11 cellular contexts compared by ENCODE assay signal in the genomic region with DNA sequence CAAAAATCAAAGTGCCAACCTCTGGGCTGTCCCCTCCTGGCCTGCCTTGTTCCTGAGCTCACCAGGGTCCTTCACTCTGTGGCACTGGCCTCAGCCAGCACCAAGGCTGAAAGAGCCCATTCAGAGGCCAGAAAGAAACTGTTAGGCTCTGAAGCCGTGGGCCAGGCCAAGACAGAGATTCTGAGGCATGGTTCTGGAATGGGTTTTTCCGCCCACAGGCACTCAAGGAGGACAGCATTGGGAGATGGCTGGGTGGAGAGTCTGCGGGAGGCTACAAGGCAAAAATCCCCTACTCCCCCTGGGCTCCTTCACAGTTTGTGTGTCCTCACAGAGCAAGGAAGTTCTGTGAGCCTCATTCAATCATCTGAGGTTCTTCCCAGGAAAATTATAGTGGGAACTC. TPM values are rescaled to one million over a fixed set of nuclear protein-coding genes. Genes with fewer than 3 reads are reported as not detected.
A peak's percentile ranks its signal among the peaks of the same experiment; 100 is the strongest.
DNase-seq lines count a peak whose midpoint lies in the region; ATAC-seq, FAIRE-seq and TF ChIP-seq lines count a peak whose summit lies in the region.
"Had no signal": no experiment of that assay in that cellular context is flagged by ENCODE, and none has a peak within 500 bp of the region (broad histone marks: within the 10 kb centered on the region; RNA-seq: fewer than 3 reads in every experiment).

No MANE protein-coding gene starts in this region.

- DNase-seq in GM23248 (peak; percentile 94), cardiac fibroblast (ENCODE audit: low read depth in 2 of 2) (peak; percentile 67 to 72), hepatic stellate cell (ENCODE audit: low spot score) (peak; percentile 79), substantia nigra (lab: John Stamatoyannopoulos, UW) (peak in 25 of 49 donors; percentile 9 to 67 (median 30)), NCI-H2029 (lab: John Stamatoyannopoulos, UW) (no peak), HTR-8/SVneo (ENCODE audit: insufficient read length, low spot score) (no peak)
- no peak for DNase-seq in stimulated activated CD4-positive, alpha-beta T cell treated with anti-CD3 and anti-CD28 coated beads, Interleukin-12 subunit alpha, Interleukin-12 subunit beta, amount 100 ng/mL, for 4 hours
- DNase-seq: DMS79 had no signal

- TF ChIP-seq CTCF in cardiac fibroblast (IDR thresholded peaks at IDR 0.05; ENCODE audit: low read depth, low read length), result no peak

- no peak for FAIRE-seq in HTR-8/SVneo (lab: Jason Lieb, UNC)
- FAIRE-seq: islet of Langerhans had no signal

- H3F3A ChIP-seq in GM23248 (ENCODE audit: insufficient read depth), result peaks cover 11% of the 10 kb centered on the region; the same call in 1 of the 2 replicates

- H4K20me1 ChIP-seq in GM23248 (ENCODE audit: insufficient read depth), result no peaks in the 10 kb centered on the region

- H3K36me3 ChIP-seq in GM23248 (ENCODE audit: low read depth), result no peaks in the 10 kb centered on the region
- H3K36me3 ChIP-seq: HAP-1 had no signal

- H3K9me2 ChIP-seq in GM23248 (ENCODE audit: insufficient read depth), result no peaks in the 10 kb centered on the region

- 8% methylated on average over 3 of the region's 3 CpGs for WGBS in GM23248 (ENCODE audit: low coverage in 1 of 2, low lambda C conversion rate in 2 of 2, missing lambda C conversion rate in 2 of 2), 2 experiments

- ATAC-seq in GM19452 (IDR thresholded peaks at IDR 0.05; ENCODE audit: unreplicated experiment), result no peak

- no peaks in the 10 kb centered on the region for H3K79me2 ChIP-seq in GM23248 (ENCODE audit: insufficient read depth)

- H3K9me3 ChIP-seq in GM23248 (ENCODE audit: low read depth), result no peaks in the 10 kb centered on the region
- H3K9me3 ChIP-seq: HAP-1 had no signal

- H3K27ac ChIP-seq in GM23248 (peak overlapping the region; percentile 87), substantia nigra (ENCODE audit: low read depth, low read length, poor library complexity, severe bottlenecking) (peak overlapping the region; percentile 60)

- peak overlapping the region; percentile 72 for H3K4me2 ChIP-seq in GM23248 (ENCODE audit: unreplicated experiment)

- H3K9ac ChIP-seq in GM23248, result peak overlapping the region; percentile 67

- H3K27me3 ChIP-seq in GM23248 (replicated peaks; ENCODE audit: insufficient read depth), result no peaks in the 10 kb centered on the region

- H3K4me3 ChIP-seq in GM23248 (no peak overlapping the region; the same call in 1 of the 2 replicates), cardiac fibroblast (replicated peaks in 1 of 2; ENCODE audit: low read depth in 2 of 2, low read length in 2 of 2) (no peak overlapping the region)
- H3K4me3 ChIP-seq: HAP-1 had no signal

- H2AFZ ChIP-seq in GM23248, result peak overlapping the region; percentile 72

- peaks cover 14% of the 10 kb centered on the region for H3K4me1 ChIP-seq in GM23248 (ENCODE audit: insufficient read depth)
- H3K4me1 ChIP-seq: HAP-1 had no signal

- in situ Hi-C loops in GM23248 (cut with MboI), result no loop called here

RNA-seq across cellular contexts. Expression of a gene that starts 31.7 kb away (rescaled TPM):
- total RNA-seq in GM23248 (2014; rRNA removed; shearing (Covaris generic)), result not detected in 2 replicates
- polyA plus RNA-seq in GM23248 (2016; fragmentation: Nextera tagmentation; extraction: Ambion mirVana), result not detected in 2 replicates

RNA-seq across cellular contexts. Expression of a gene that starts 41.1 kb away (rescaled TPM):
- total RNA-seq in GM23248 (2014; rRNA removed; shearing (Covaris generic)), result 9.0 and 10.6 TPM in 2 replicates
- polyA plus RNA-seq in GM23248 (2016; fragmentation: Nextera tagmentation; extraction: Ambion mirVana), result 33.7 and 36.8 TPM in 2 replicates

Comparison
In these comparisons a context has a peak if more than half of its experiments do, and no peak if none do; other contexts are left out.
1. DNase-seq: peak in GM23248 (single experiment), cardiac fibroblast (2 of 2), hepatic stellate cell (single experiment) and substantia nigra (25 of 49); none in stimulated activated CD4-positive, alpha-beta T cell treated with anti-CD3 and anti-CD28 coated beads, Interleukin-12 subunit alpha, Interleukin-12 subunit beta, amount 100 ng/mL, for 4 hours (single experiment), NCI-H2029 (single experiment) and HTR-8/SVneo (single experiment).